Comparison of ENCODE assay signal across 1 cellular context in genomic region chr20:38395165-38395564, GRCh38.
TF ChIP-seq lines count a peak whose summit lies in the region.

No MANE protein-coding gene starts in this region.

TF ChIP-seq in IMR-90, 13 proteins besides CTCF, POLR2A, EP300 and RAD21:
- TF ChIP-seq MAFK (IDR thresholded peaks at IDR 0.05; ENCODE audit: low read depth, low read length) (no peak), MAZ (IDR thresholded peaks at IDR 0.05; ENCODE audit: borderline replicate concordance, low read depth, low read length) (no peak), NFE2L2 (IDR thresholded peaks at IDR 0.05; ENCODE audit: low read depth, low read length) (no peak), BHLHE40 (IDR thresholded peaks at IDR 0.05; ENCODE audit: low read depth, low read length) (no peak), SMC3 (IDR thresholded peaks at IDR 0.05; ENCODE audit: low read depth, low read length) (no peak)
- TF ChIP-seq, protein P1, sequence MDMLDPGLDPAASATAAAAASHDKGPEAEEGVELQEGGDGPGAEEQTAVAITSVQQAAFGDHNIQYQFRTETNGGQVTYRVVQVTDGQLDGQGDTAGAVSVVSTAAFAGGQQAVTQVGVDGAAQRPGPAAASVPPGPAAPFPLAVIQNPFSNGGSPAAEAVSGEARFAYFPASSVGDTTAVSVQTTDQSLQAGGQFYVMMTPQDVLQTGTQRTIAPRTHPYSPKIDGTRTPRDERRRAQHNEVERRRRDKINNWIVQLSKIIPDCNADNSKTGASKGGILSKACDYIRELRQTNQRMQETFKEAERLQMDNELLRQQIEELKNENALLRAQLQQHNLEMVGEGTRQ (IDR thresholded peaks at IDR 0.05; ENCODE audit: low read depth, low read length), result no peak
- TF ChIP-seq, protein P2, sequence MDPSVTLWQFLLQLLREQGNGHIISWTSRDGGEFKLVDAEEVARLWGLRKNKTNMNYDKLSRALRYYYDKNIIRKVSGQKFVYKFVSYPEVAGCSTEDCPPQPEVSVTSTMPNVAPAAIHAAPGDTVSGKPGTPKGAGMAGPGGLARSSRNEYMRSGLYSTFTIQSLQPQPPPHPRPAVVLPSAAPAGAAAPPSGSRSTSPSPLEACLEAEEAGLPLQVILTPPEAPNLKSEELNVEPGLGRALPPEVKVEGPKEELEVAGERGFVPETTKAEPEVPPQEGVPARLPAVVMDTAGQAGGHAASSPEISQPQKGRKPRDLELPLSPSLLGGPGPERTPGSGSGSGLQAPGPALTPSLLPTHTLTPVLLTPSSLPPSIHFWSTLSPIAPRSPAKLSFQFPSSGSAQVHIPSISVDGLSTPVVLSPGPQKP (IDR thresholded peaks at IDR 0.05; ENCODE audit: borderline replicate concordance, low read depth, low read length), result no peak
